In genomic region chr2:105339414-105339813, GRCh38 we compare ENCODE assay signal across 1 cellular context.
TF ChIP-seq lines count a peak whose summit lies in the region.

No MANE protein-coding gene starts in this region.

TF ChIP-seq in HepG2, 621 proteins besides CTCF, POLR2A, EP300 and RAD21:
- no peak for TF ChIP-seq TCF7 (IDR thresholded peaks at IDR 0.05; ENCODE audit: low read depth)
- 0 out of 2 replicates have a peak, but pooled peaks have one; percentile 5 for TF ChIP-seq SOX5 (CRISPR knock-in tag; IDR thresholded peaks at IDR 0.05; ENCODE audit: borderline replicate concordance)
- no peak for TF ChIP-seq FOXA1 (IDR thresholded peaks at IDR 0.05)
- peak; percentile 57 for TF ChIP-seq FOXA1 (CRISPR knock-in tag; IDR thresholded peaks at IDR 0.05)
- TF ChIP-seq GATAD2A (CRISPR knock-in tag; IDR thresholded peaks at IDR 0.05): peak; percentile 50; the same call in 1 of the 2 replicates
- peak; percentile 26; the same call in 1 of the 2 replicates for TF ChIP-seq KAT8 (CRISPR knock-in tag; IDR thresholded peaks at IDR 0.05)
- peak in 1 of 2 experiments; percentile 76; a peak in 2 of 4 replicates for TF ChIP-seq ATF4 (CRISPR knock-in tag; IDR thresholded peaks at IDR 0.05)
- peak; percentile 44; the same call in 1 of the 2 replicates for TF ChIP-seq CEBPB (IDR thresholded peaks at IDR 0.05; ENCODE audit: borderline replicate concordance, low read depth, low read length)
- TF ChIP-seq ZNF407 (CRISPR knock-in tag; IDR thresholded peaks at IDR 0.05; ENCODE audit: not compliant biosample characterization): no peak
- TF ChIP-seq, protein P1, sequence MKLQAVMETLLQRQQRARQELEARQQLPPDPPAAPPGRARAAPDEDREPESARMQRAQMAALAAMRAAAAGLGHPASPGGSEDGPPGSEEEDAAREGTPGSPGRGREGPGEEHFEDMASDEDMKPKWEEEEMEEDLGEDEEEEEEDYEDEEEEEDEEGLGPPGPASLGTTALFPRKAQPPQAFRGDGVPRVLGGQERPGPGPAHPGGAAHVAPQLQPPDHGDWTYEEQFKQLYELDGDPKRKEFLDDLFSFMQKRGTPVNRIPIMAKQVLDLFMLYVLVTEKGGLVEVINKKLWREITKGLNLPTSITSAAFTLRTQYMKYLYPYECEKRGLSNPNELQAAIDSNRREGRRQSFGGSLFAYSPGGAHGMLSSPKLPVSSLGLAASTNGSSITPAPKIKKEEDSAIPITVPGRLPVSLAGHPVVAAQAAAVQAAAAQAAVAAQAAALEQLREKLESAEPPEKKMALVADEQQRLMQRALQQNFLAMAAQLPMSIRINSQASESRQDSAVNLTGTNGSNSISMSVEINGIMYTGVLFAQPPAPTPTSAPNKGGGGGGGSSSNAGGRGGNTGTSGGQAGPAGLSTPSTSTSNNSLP (IDR thresholded peaks at IDR 0.05; ENCODE audit: low read depth, low read length): 0 out of 2 replicates have a peak, but pooled peaks have one; percentile 36
- TF ChIP-seq RXRB (CRISPR knock-in tag; IDR thresholded peaks at IDR 0.05; ENCODE audit: borderline replicate concordance): 0 out of 2 replicates have a peak, but pooled peaks have one; percentile 2
- TF ChIP-seq MIER3 (CRISPR knock-in tag; IDR thresholded peaks at IDR 0.05; ENCODE audit: borderline replicate concordance): no peak
- no peak for TF ChIP-seq ZNF616 (CRISPR knock-in tag; IDR thresholded peaks at IDR 0.05; ENCODE audit: low read depth)
- TF ChIP-seq SOX13 (IDR thresholded peaks at IDR 0.05): no peak
- peak in 1 of 2 experiments; percentile 36; a peak in 1 of 4 replicates for TF ChIP-seq SOX13 (CRISPR knock-in tag; conservative IDR thresholded peaks at IDR 0.05 in 1 of 2, IDR thresholded peaks at IDR 0.05 in 1 of 2)
- no peak for TF ChIP-seq FOXP1 (IDR thresholded peaks at IDR 0.05)
- peak; percentile 31; the same call in 1 of the 2 replicates for TF ChIP-seq FOXP1 (CRISPR knock-in tag; IDR thresholded peaks at IDR 0.05)
- TF ChIP-seq FOXA3 (CRISPR knock-in tag; IDR thresholded peaks at IDR 0.05): peak; percentile 75
- TF ChIP-seq CEBPG (CRISPR knock-in tag; IDR thresholded peaks at IDR 0.05): peak; percentile 49; the same call in 1 of the 2 replicates
- TF ChIP-seq FOXK1 (CRISPR knock-in tag; IDR thresholded peaks at IDR 0.05; ENCODE audit: borderline replicate concordance, low read depth): no peak
- peak; percentile 30; the same call in 1 of the 2 replicates for TF ChIP-seq SAP130 (CRISPR knock-in tag; IDR thresholded peaks at IDR 0.05; ENCODE audit: low read depth)
- 0 out of 2 replicates have a peak, but pooled peaks have one; percentile 14 for TF ChIP-seq THAP11 (CRISPR knock-in tag; IDR thresholded peaks at IDR 0.05)
